ENCODE assay signal across 8 cellular contexts in the genomic region with DNA sequence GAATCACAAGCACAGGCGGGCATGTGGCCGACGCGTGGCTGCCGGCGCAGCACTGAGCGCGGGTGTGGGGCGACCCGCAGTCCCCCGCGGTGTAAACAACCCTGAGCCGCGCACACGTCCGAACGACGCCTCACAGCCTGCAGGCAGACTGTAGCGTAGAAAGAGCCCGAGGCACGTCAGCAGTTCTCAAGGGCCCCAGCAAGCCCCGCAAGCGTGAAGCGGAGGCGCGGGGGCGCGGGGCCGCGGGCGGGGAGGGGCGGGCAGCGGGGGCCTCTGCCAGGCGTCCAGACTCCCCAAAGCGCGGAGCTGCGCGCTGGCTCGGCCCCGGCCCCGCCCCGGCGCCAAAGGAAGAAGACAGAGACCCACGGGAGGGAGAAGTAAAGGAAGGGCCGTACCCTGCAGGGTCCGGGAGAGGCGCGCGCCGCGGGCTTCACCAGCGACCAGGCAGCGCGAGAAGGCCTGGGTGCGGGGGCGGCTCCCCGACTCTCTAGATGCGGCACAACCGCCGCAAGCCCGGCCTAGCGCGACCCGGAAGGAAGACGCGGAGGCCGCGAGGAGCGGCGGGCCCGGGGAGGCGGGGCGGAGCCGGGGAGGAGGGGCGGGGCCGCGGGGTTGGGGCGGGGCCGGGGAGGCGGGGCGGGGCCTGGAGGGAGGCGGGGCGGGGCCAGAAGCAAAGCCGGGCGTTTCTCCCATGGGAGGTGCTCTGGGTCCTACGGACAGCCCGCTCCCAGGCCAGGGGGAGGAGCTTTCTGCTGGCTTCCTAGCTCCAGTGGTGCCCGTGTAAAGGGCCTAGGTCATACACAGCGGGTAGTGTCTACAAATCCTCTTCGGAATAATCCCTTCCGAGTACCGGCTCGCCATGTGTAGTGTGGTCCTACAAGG. TPM values are rescaled to one million over a fixed set of nuclear protein-coding genes. Genes with fewer than 3 reads are reported as not detected.
DNase-seq lines count a peak whose midpoint lies in the region; ATAC-seq, FAIRE-seq and TF ChIP-seq lines count a peak whose summit lies in the region.

A gene (minus strand): TSS at position 536 of the 882 bp plus-strand sequence. CDS start 20,958 bp downstream, outside the sequence.

- H3K36me3 Mint-ChIP-seq in T-helper 17 cell (ENCODE audit: low read depth), result peaks cover 2% of the 10 kb centered on the region

- in situ Hi-C loops in GM13976 (cut with MboI; ENCODE audit: low sequenced_read_pairs, unreplicated experiment), result no loop called here

- TF ChIP-seq CTCF in GM13976 (IDR thresholded peaks at IDR 0.05; ENCODE audit: borderline replicate concordance, control extremely low read depth, extremely low read depth, insufficient read depth, missing control alignments) (no peak), right atrium auricular region (IDR thresholded peaks at IDR 0.05) (no peak), psoas muscle (IDR thresholded peaks at IDR 0.05) (no peak)

- H3K27ac ChIP-seq in right atrium auricular region (peak within 1 kb of the TSS; percentile 89 to 93), psoas muscle (peak within 1 kb of the TSS; percentile 97)

- intact Hi-C loops in psoas muscle (cut with DNase I), result loop anchor here in 1 of 2 donors (5.0 kb wide), 1 partner anchor 85 kb away; no protein-coding TSS in a partner anchor

- WGBS in psoas muscle, 3 donors, result 2 to 3% (median 2%) methylated on average over 51 to 91 of the region's 93 CpGs

- no peaks in the 10 kb centered on the region for H3K27me3 Mint-ChIP-seq in T-helper 17 cell

- H3K4me3 ChIP-seq in right atrium auricular region (peak within 1 kb of the TSS; percentile 80 to 95), psoas muscle (peak within 1 kb of the TSS; percentile 88)

- peak; percentile 88 for ATAC-seq in HG02642 (IDR thresholded peaks at IDR 0.05; ENCODE audit: poor library complexity, unreplicated experiment)
- ATAC-seq in T-helper 17 cell, result peak; percentile 88
- ATAC-seq in psoas muscle, result peak; percentile 94 to 97 (median 96)

- peak within 1 kb of the TSS; percentile 96 for H3K4me3 Mint-ChIP-seq in T-helper 17 cell

- H3K4me1 ChIP-seq in right atrium auricular region, result peaks cover 0 to 14% of the 10 kb centered on the region in 2 donors
- peaks cover 18% of the 10 kb centered on the region for H3K4me1 ChIP-seq in psoas muscle

- H3K4me1 Mint-ChIP-seq in T-helper 17 cell, result peaks cover 30% of the 10 kb centered on the region

- H3K27me3 ChIP-seq in right atrium auricular region (no peaks in the 10 kb centered on the region), psoas muscle (ENCODE audit: insufficient read depth in 3 of 3, low read length in 2 of 3) (no peaks in the 10 kb centered on the region)

- DNase-seq in GM13976 (ENCODE audit: low spot score) (peak; percentile 91), NCI-H1105 treated with DMSO at 0.1 percent for 48 hours (lab: John Stamatoyannopoulos, UW) (peak; percentile 79), T-helper 17 cell (peak; percentile 66 to 75 (median 73)), amniotic stem cell (lab: John Stamatoyannopoulos, UW) (peak; percentile 66), right atrium auricular region (ENCODE audit: low spot score) (peak; percentile 76), psoas muscle (peak; percentile 82 to 92), urothelium cell line (ENCODE audit: low spot score) (peak; percentile 84)

- no peaks in the 10 kb centered on the region for H3K36me3 ChIP-seq in right atrium auricular region
- H3K36me3 ChIP-seq in psoas muscle (ENCODE audit: insufficient read depth in 1 of 2, low read depth in 1 of 2), result no peaks in the 10 kb centered on the region

- peak within 1 kb of the TSS; percentile 95 for H3K27ac Mint-ChIP-seq in T-helper 17 cell

- no peak for FAIRE-seq in urothelium cell line (lab: Jason Lieb, UNC)

- H3K9me3 ChIP-seq in T-helper 17 cell (ENCODE audit: control insufficient read depth, low read length, poor library complexity, severe bottlenecking), result no peaks in the 10 kb centered on the region
- H3K9me3 ChIP-seq in right atrium auricular region, result no peaks in the 10 kb centered on the region
- peaks cover 9% of the 10 kb centered on the region for H3K9me3 ChIP-seq in psoas muscle

RNA-seq across cellular contexts. Expression of the gene that starts here (rescaled TPM):
- total RNA-seq in T-helper 17 cell (10 to 100 TPM in 1 of 2 donors, 1 to 10 TPM in 1; 9.8 to 10.4 TPM), right atrium auricular region (10 to 100 TPM; 20.6 to 22.6 TPM), psoas muscle (10 to 100 TPM in 3 of 4 donors, 1 to 10 TPM in 1; 7.7 to 15.5 (median 13.3) TPM)
- polyA plus RNA-seq in psoas muscle, result 10 to 100 TPM in 1 of 3 donors, 1 to 10 TPM in 2; 3.4 to 12.7 (median 5.0) TPM

Comparison
In these comparisons a context has a peak if more than half of its experiments do, and no peak if none do; other contexts are left out.
1. Peak in every context shown above with its lines: DNase-seq, ATAC-seq, H3K4me3 ChIP-seq and H3K27ac ChIP-seq.